8 cellular contexts compared by ENCODE assay signal in the genomic region with DNA sequence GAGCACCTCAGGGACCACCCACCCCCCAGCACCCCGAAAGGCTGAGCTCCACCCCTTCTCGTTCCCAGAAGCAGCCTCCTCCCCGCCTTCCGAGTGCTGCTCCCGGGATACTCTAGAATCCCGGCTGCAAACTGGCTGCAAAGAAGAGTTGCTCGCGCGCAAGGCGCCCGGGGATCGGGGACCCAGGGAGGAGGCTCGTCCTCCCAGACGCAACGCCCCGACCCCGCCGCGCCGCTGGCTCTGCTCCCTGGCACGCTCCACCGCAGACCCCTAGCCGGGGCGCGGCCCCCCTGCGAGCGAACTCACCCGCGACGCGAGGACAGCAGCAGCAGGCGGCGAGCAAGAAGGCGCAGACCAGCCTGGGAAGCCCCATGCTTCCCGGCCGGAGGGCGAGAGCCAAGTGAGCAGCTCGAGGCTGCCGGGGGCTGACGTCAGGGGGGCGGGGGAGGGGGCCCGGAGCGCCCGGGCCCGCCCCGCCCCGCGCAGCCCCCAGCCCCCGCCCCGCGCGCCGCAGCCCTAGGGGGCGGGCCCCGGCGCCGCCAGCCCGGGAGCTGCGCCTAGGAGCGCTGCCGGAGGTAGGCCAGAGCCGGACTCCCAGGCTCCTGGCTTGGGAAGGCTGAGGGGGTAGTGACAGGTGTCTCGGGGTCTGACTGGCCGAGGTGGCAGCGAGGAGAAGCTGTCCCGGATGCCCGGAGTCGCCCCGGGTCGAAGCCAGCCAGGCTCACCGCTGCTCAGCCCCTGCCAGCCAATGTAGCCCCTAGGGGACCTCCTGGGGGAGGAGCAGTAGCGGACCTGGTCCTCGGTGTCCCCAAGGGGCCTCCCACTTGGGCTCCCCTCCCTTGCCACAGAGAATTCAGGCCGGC. TPM values are rescaled to one million over a fixed set of nuclear protein-coding genes. Genes with fewer than 3 reads are reported as not detected.
DNase-seq lines count a peak whose midpoint lies in the region; ATAC-seq and TF ChIP-seq lines count a peak whose summit lies in the region.

A gene with protein sequence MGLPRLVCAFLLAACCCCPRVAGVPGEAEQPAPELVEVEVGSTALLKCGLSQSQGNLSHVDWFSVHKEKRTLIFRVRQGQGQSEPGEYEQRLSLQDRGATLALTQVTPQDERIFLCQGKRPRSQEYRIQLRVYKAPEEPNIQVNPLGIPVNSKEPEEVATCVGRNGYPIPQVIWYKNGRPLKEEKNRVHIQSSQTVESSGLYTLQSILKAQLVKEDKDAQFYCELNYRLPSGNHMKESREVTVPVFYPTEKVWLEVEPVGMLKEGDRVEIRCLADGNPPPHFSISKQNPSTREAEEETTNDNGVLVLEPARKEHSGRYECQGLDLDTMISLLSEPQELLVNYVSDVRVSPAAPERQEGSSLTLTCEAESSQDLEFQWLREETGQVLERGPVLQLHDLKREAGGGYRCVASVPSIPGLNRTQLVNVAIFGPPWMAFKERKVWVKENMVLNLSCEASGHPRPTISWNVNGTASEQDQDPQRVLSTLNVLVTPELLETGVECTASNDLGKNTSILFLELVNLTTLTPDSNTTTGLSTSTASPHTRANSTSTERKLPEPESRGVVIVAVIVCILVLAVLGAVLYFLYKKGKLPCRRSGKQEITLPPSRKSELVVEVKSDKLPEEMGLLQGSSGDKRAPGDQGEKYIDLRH (minus strand): TSS at position 402 of the 863 bp plus-strand sequence. CDS start 29 bp downstream, at position 373.

- intact Hi-C loops in right cardiac atrium (cut with DNase I): loop anchor here in 1 of 4 donors (10.0 kb wide), 1 partner anchor 112 kb away; the partner anchor contains the start of gene CBL

- peaks cover 13% of the 10 kb centered on the region for H3K4me1 ChIP-seq in right cardiac atrium (ENCODE audit: control insufficient read depth, insufficient read depth, low read length)

- TF ChIP-seq CTCF in retinal pigment epithelial cell (conservative IDR thresholded peaks at IDR 0.05; ENCODE audit: low read depth, low read length): no peak

- H3K27me3 ChIP-seq in right cardiac atrium (ENCODE audit: control insufficient read depth, insufficient read depth): no peaks in the 10 kb centered on the region

- H3K4me3 ChIP-seq in right cardiac atrium (ENCODE audit: low read length) (peak within 1 kb of the TSS; percentile 80), retinal pigment epithelial cell (ENCODE audit: low read length) (peak within 1 kb of the TSS; percentile 69)

- H3K27ac ChIP-seq in adipose tissue (ENCODE audit: low read depth, low read length) (peak within 1 kb of the TSS; percentile 39), right cardiac atrium (ENCODE audit: low read length) (peak within 1 kb of the TSS; percentile 90)

- peak; percentile 13 to 40 for ATAC-seq in right cardiac atrium
- no peak for ATAC-seq in HG02678 (IDR thresholded peaks at IDR 0.05; ENCODE audit: unreplicated experiment)

- 2 to 5% (median 3%) methylated on average over 58 to 74 of the region's 74 CpGs for WGBS in adipose tissue, 3 donors
- 1% methylated on average over 73 of the region's 74 CpGs for WGBS in right cardiac atrium

- DNase-seq in Daoy (ENCODE audit: low read depth) (peak; percentile 57), LHCN-M2 (ENCODE audit: low read depth) (no peak), right cardiac atrium (peak; percentile 75 to 87 (median 80)), retinal pigment epithelial cell (ENCODE audit: low read depth) (no peak), HUDEP-2 (lab: John Stamatoyannopoulos, UW; ENCODE audit: unreplicated experiment in 76 of 76) (no peak), SKM-1 (lab: John Stamatoyannopoulos, UW; ENCODE audit: unreplicated experiment) (no peak)

- H3K9me3 ChIP-seq in right cardiac atrium (ENCODE audit: control insufficient read depth, low read length): no peaks in the 10 kb centered on the region

RNA-seq across cellular contexts. Expression of the gene that starts here (rescaled TPM):
- 180 and 215 TPM in 2 replicates for total RNA-seq in Daoy (2014; rRNA removed; shearing (Covaris generic))
- total RNA-seq in LHCN-M2 (2014; rRNA removed): 11.0 and 29.5 TPM in 2 replicates
- 11.0 TPM for polyA plus RNA-seq in LHCN-M2 (2012)
- polyA plus RNA-seq in adipose tissue: 100 to 1,000 TPM in 2 of 3 donors, 10 to 100 TPM in 1; 45.3 to 517 (median 120) TPM
- 100 to 1,000 TPM in 2 of 4 donors, 10 to 100 TPM in 2; 95.1 to 127 (median 104) TPM for total RNA-seq in right cardiac atrium
- 97.2 TPM for polyA plus RNA-seq in right cardiac atrium

Comparison
In these comparisons a context has a peak if more than half of its experiments do, and no peak if none do; other contexts are left out.
1. DNase-seq: peak in Daoy (single experiment) and right cardiac atrium (3 of 3); none in LHCN-M2 (single experiment), retinal pigment epithelial cell (single experiment), HUDEP-2 (0 of 76) and SKM-1 (single experiment).